ENCODE assay signal across 1 cellular context in the genomic region with DNA sequence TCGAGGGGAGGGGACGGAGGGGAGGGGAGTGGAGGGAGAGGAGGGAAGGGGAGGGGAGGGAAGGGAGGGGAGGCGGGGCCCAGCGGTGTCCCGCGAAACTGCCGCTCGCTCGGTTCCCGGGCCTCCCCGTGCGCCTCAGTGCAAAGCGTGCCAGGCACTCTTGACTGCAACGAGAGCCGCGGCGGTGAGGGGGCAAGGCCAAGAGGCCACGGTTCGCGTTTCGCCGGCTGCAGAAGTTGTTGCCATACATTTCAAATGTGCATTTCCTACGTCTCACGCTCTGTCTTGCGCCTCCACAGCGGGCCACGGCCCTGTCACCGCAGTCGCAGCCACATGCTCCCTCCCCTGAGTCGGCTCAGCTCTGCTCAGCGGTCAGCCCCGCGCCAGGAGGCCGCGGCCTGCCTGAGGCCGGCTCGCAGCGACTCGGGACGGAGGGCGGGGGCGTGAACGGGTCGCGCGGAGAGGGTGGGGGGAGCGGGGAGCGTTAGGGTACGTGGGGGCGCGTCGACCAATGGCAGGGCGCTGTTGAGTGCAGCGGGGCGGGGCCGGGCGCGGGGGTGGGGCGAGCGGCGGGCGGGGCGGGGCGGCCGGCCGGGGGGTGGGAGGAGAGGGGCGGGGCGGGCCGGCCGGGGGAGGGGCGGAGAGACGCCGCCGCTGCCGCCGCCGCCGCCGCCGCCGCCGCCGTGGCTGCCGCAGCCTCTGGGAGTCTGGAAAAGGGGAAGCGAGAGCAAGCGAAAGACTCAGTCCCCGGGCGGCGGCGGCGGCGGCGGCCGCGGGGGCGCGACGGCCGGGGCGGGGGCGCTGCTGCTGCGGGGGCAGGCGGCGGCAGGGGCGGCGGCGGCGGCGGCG.
TF ChIP-seq lines count a peak whose summit lies in the region.

A gene (plus strand): TSS at position 678 of the 849 bp plus-strand sequence. CDS start 185 bp downstream, outside the sequence.

TF ChIP-seq in WTC11, 78 proteins besides CTCF, POLR2A, EP300 and RAD21 (continued from another document):
- TF ChIP-seq, protein P1, sequence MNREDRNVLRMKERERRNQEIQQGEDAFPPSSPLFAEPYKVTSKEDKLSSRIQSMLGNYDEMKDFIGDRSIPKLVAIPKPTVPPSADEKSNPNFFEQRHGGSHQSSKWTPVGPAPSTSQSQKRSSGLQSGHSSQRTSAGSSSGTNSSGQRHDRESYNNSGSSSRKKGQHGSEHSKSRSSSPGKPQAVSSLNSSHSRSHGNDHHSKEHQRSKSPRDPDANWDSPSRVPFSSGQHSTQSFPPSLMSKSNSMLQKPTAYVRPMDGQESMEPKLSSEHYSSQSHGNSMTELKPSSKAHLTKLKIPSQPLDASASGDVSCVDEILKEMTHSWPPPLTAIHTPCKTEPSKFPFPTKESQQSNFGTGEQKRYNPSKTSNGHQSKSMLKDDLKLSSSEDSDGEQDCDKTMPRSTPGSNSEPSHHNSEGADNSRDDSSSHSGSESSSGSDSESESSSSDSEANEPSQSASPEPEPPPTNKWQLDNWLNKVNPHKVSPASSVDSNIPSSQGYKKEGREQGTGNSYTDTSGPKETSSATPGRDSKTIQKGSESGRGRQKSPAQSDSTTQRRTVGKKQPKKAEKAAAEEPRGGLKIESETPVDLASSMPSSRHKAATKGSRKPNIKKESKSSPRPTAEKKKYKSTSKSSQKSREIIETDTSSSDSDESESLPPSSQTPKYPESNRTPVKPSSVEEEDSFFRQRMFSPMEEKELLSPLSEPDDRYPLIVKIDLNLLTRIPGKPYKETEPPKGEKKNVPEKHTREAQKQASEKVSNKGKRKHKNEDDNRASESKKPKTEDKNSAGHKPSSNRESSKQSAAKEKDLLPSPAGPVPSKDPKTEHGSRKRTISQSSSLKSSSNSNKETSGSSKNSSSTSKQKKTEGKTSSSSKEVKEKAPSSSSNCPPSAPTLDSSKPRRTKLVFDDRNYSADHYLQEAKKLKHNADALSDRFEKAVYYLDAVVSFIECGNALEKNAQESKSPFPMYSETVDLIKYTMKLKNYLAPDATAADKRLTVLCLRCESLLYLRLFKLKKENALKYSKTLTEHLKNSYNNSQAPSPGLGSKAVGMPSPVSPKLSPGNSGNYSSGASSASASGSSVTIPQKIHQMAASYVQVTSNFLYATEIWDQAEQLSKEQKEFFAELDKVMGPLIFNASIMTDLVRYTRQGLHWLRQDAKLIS (CRISPR knock-in tag; IDR thresholded peaks at IDR 0.05; ENCODE audit: borderline replicate concordance), result no peak
- TF ChIP-seq JAZF1 (CRISPR knock-in tag; IDR thresholded peaks at IDR 0.05), result no peak
- no peak for TF ChIP-seq TP53 (CRISPR knock-in tag; IDR thresholded peaks at IDR 0.05)
- TF ChIP-seq ZNF121 (CRISPR knock-in tag; IDR thresholded peaks at IDR 0.05), result no peak
- no peak for TF ChIP-seq GTF2I (CRISPR knock-in tag; conservative IDR thresholded peaks at IDR 0.05)
- TF ChIP-seq GABPB1 (CRISPR knock-in tag; IDR thresholded peaks at IDR 0.05), result 0 out of 2 replicates have a peak, but pooled peaks have one; percentile 23
TF ChIP-seq in WTC11: peak in this region for 7.
